Comparison of ENCODE assay signal across 8 cellular contexts in genomic region chr1:90850925-90851710, GRCh38.
A peak's percentile ranks its signal among the peaks of the same experiment; 100 is the strongest.
DNase-seq lines count a peak whose midpoint lies in the region; ATAC-seq and TF ChIP-seq lines count a peak whose summit lies in the region.

No MANE protein-coding gene starts in this region.

- no peak overlapping the region for H2AFZ ChIP-seq in OCI-LY7 (ENCODE audit: low read length)

- peak; percentile 72 for TF ChIP-seq CTCF in CD4-positive, alpha-beta T cell (IDR thresholded peaks at IDR 0.05)
- TF ChIP-seq CTCF in OCI-LY7 (conservative IDR thresholded peaks at IDR 0.05; ENCODE audit: low read length), result peak; percentile 42; the same call in 1 of the 2 replicates
- peak; percentile 84 to 94 (median 91) for TF ChIP-seq CTCF in nephron (IDR thresholded peaks at IDR 0.05; ENCODE audit: unreplicated experiment in 3 of 3)

- no peaks in the 10 kb centered on the region for H3K9me3 Mint-ChIP-seq in CD4-positive, alpha-beta T cell
- no peaks in the 10 kb centered on the region for H3K9me3 Mint-ChIP-seq in nephron

- peak overlapping the region; percentile 85 for H3K4me3 Mint-ChIP-seq in CD4-positive, alpha-beta T cell
- peak overlapping the region; percentile 82 to 87 (median 87) for H3K4me3 Mint-ChIP-seq in nephron

- H3K9me3 ChIP-seq in CD4-positive, alpha-beta T cell (ENCODE audit: control insufficient read depth, low read length), result no peaks in the 10 kb centered on the region
- no peaks in the 10 kb centered on the region for H3K9me3 ChIP-seq in OCI-LY7 (ENCODE audit: low read length)

- peak overlapping the region; percentile 52; the same call in 1 of the 2 replicates for H3K4me2 ChIP-seq in OCI-LY7 (ENCODE audit: low read length)

- H3K9me2 ChIP-seq in OCI-LY7 (ENCODE audit: insufficient read depth, low read length), result no peaks in the 10 kb centered on the region

- H3K4me3 ChIP-seq in OCI-LY7 (ENCODE audit: low read depth, low read length, poor library complexity, severe bottlenecking), result no peak overlapping the region

- peak; percentile 34 to 75 (median 61) for DNase-seq in CD4-positive, alpha-beta T cell
- DNase-seq in OCI-LY7 (ENCODE audit: low spot score) (peak; percentile 44), fibroblast of peridontal ligament (ENCODE audit: extremely low read depth) (peak; percentile 56)
- peak; percentile 81 to 88 for DNase-seq in activated T-cell treated with anti-CD3 and anti-CD28 coated beads, Interleukin-2, amount 50 U/mL, for 48 hours
- peak; percentile 72 for DNase-seq in stimulated activated naive CD4-positive, alpha-beta T cell treated with Interleukin-2 at 50 U/mL for 16 hours (lab: John Stamatoyannopoulos, UW)

- no peak overlapping the region for H3K27ac Mint-ChIP-seq in CD4-positive, alpha-beta T cell
- H3K27ac Mint-ChIP-seq in nephron, result no peak overlapping the region

- peaks cover 52% of the 10 kb centered on the region for H3K27me3 ChIP-seq in CD4-positive, alpha-beta T cell (ENCODE audit: control insufficient read depth, insufficient read depth, low read length)

- H3K36me3 Mint-ChIP-seq in CD4-positive, alpha-beta T cell (ENCODE audit: low read depth), result no peaks in the 10 kb centered on the region
- no peaks in the 10 kb centered on the region for H3K36me3 Mint-ChIP-seq in nephron (ENCODE audit: low read depth)

- no TSS peak for BruUV-seq in OCI-LY7 (replicated peaks; lab: Mats Ljungman, UMichigan)

- CTCF ChIA-PET in CD4-positive, alpha-beta T cell (lab: Charles Lee), result interaction anchor here (1.1 kb wide), 1 partner anchor 9 kb away, joined by 3 read pairs; no protein-coding TSS in a partner anchor
- CTCF ChIA-PET in OCI-LY7 (lab: Charles Lee; ENCODE audit: unreplicated experiment), result no interaction called here

- POLR2A ChIA-PET in CD4-positive, alpha-beta T cell (lab: Charles Lee), result no interaction called here
- POLR2A ChIA-PET in OCI-LY7 (lab: Charles Lee), result interaction anchor here (0.6 kb wide), 2 partner anchors 387 to 1495 kb away, joined by 3 to 4 read pairs; no protein-coding TSS in a partner anchor

- H3K79me2 ChIP-seq in OCI-LY7 (ENCODE audit: insufficient read depth, low read depth, low read length), result no peaks in the 10 kb centered on the region

- H3K4me1 Mint-ChIP-seq in CD4-positive, alpha-beta T cell (ENCODE audit: low read depth), result peaks cover 12% of the 10 kb centered on the region
- H3K4me1 Mint-ChIP-seq in nephron, result peaks cover 8% of the 10 kb centered on the region

- no peaks in the 10 kb centered on the region for H3K36me3 ChIP-seq in OCI-LY7 (ENCODE audit: insufficient read depth, low read length)

- ATAC-seq in CD4-positive, alpha-beta T cell (ENCODE audit: poor library complexity), result peak; percentile 97
- ATAC-seq in GM19452 (IDR thresholded peaks at IDR 0.05; ENCODE audit: unreplicated experiment) (peak; percentile 97), HG03558 (IDR thresholded peaks at IDR 0.05; ENCODE audit: extremely low read depth, unreplicated experiment) (peak; percentile 95)

- no peaks in the 10 kb centered on the region for H3K4me1 ChIP-seq in OCI-LY7 (ENCODE audit: insufficient read depth, low read length, poor library complexity, severe bottlenecking)

- H3K27me3 Mint-ChIP-seq in CD4-positive, alpha-beta T cell, result peaks cover 79% of the 10 kb centered on the region
- peaks cover 57% of the 10 kb centered on the region for H3K27me3 Mint-ChIP-seq in nephron (ENCODE audit: low read depth)

- H3K27ac ChIP-seq in CD4-positive, alpha-beta T cell (ENCODE audit: low read depth, low read length), result no peak overlapping the region
- no peak overlapping the region for H3K27ac ChIP-seq in OCI-LY7 (ENCODE audit: low read depth, low read length, poor library complexity, severe bottlenecking)

- intact Hi-C loops in CD4-positive, alpha-beta T cell (cut with DNase I, micrococcal nuclease), result loop anchor here in 1 of 2 experiments (5.0 kb wide), 1 partner anchor 171 kb away; the partner anchor contains the start of gene ZNF644
- intact Hi-C loops in OCI-LY7 (cut with micrococcal nuclease; ENCODE audit: unreplicated experiment), result no loop called here

- no peaks in the 10 kb centered on the region for H4K20me1 ChIP-seq in OCI-LY7 (ENCODE audit: insufficient read depth, low read length)
